In the genomic region with DNA sequence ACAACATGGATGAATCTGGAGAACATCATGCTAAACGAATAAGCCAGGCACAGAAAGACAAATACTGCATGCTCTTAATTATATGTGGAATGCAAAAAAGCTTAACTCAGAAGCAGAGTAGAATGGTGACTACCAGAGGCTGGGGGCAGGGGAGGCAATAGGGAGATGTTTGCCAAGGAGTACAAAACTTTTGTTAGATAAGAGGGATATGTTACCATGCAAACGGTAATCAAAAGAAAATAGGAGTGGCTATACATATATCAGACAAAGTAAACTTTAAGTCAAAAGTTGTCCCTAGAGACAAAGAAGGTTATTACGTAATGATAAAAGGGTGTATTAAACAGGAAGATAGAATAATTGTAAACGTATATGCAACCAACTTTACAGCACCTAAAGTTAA, we compare ENCODE assay signal across 34 cellular contexts. TPM values are rescaled to one million over a fixed set of nuclear protein-coding genes. Genes with fewer than 3 reads are reported as not detected.
"Had no signal": no experiment of that assay in that cellular context is flagged by ENCODE, and none has a peak within 500 bp of the region (broad histone marks: within the 10 kb centered on the region; RNA-seq: fewer than 3 reads in every experiment).

No MANE protein-coding gene starts in this region.

- H3K4me1 ChIP-seq: ascending aorta, breast epithelium had no signal

- H3K9me3 ChIP-seq: ascending aorta, breast epithelium had no signal

- DNase-seq: activated B cell treated with CpG ODN at 0.5 μM for 24 hours; activated CD4-positive, alpha-beta memory T cell treated with anti-CD3 and anti-CD28 coated beads for 36 hours; activated CD4-positive, alpha-beta T cell treated with anti-CD3 and anti-CD28 coated beads for 4 hours; activated CD4-positive, alpha-beta T cell treated with anti-CD3 and anti-CD28 coated beads, Interleukin-2, amount 10 ng/mL, durations not matched to agents 24 days and 14 days; activated CD4-positive, alpha-beta T cell treated with anti-CD3 and anti-CD28 coated beads, Interleukin-2, amount 50 U/mL, for 1 hour; activated CD4-positive, alpha-beta T cell treated with anti-CD3 and anti-CD28 coated beads, Interleukin-2, amount 50 U/mL, for 4 hours; activated CD4-positive, CD25-positive, alpha-beta regulatory T cell treated with anti-CD3 and anti-CD28 coated beads, Interleukin-2, amount 50 U/mL, for 72 hours; activated CD8-positive, alpha-beta memory T cell treated with anti-CD3 and anti-CD28 coated beads, Interleukin-2, amount 50 U/mL, for 4 hours; activated CD8-positive, alpha-beta T cell treated with anti-CD3 and anti-CD28 coated beads for 36 hours; activated effector memory CD4-positive, alpha-beta T cell treated with anti-CD3 and anti-CD28 coated beads, Interleukin-2, amount 50 U/mL, for 16 hours; activated gamma-delta T cell treated with Interleukin-2 at 50 U/mL for 16 hours; activated naive CD4-positive, alpha-beta T cell; activated naive CD4-positive, alpha-beta T cell treated with anti-CD3 and anti-CD28 coated beads for 36 hours; activated naive CD8-positive, alpha-beta T cell treated with anti-CD3 and anti-CD28 coated beads, Interleukin-2, amount 10 ng/mL, durations not matched to agents 7 days and 5 days; activated naive CD8-positive, alpha-beta T cell treated with anti-CD3 and anti-CD28 coated beads, Interleukin-2, amount 50 U/mL, for 24 hours; activated T-cell treated with anti-CD3 and anti-CD28 coated beads for 4 hours; activated T-cell treated with anti-CD3 and anti-CD28 coated beads, Interleukin-2, amount 50 U/mL, for 1 hour; activated T-cell treated with anti-CD3 and anti-CD28 coated beads, Interleukin-2, amount 50 U/mL, for 4 hours; activated T-cell treated with anti-CD3 and anti-CD28 coated beads, Interleukin-2, amount 50 U/mL, for 72 hours; amygdala; anterior cingulate cortex; brain microvascular endothelial cell; central memory CD4-positive, alpha-beta T cell; T-helper 1 cell; T-helper 2 cell; T-helper 9 cell had no signal

- H3K4me3 ChIP-seq: ascending aorta, breast epithelium had no signal

- FAIRE-seq: TTC549 had no signal

- H3K36me3 ChIP-seq: ascending aorta, brain microvascular endothelial cell, breast epithelium had no signal

- H3K27me3 ChIP-seq: ascending aorta, brain microvascular endothelial cell, breast epithelium had no signal

- H3K27ac ChIP-seq: ascending aorta, brain microvascular endothelial cell, breast epithelium, VCaP had no signal

- ATAC-seq: activated CD8-positive, alpha-beta T cell treated with anti-CD3 and anti-CD28 coated beads for 36 hours; activated naive CD8-positive, alpha-beta T cell treated with anti-CD3 and anti-CD28 coated beads, Interleukin-2, amount 50 U/mL, for 24 hours; activated T-cell treated with anti-CD3 and anti-CD28 coated beads, Interleukin-2, amount 50 U/mL, for 4 hours; activated T-cell treated with anti-CD3 and anti-CD28 coated beads, Interleukin-2, amount 50 U/mL, for 72 hours; activated T-helper 17 cell treated with anti-CD3 and anti-CD28 coated beads, Interleukin-2, amount 50 U/mL, for 72 hours had no signal

RNA-seq across cellular contexts. Expression of a gene that starts 17.8 kb away (rescaled TPM):
- total RNA-seq: activated B cell treated with CpG ODN at 0.5 μM for 24 hours; activated CD4-positive, alpha-beta memory T cell treated with anti-CD3 and anti-CD28 coated beads for 36 hours; activated CD4-positive, alpha-beta T cell treated with anti-CD3 and anti-CD28 coated beads, Interleukin-2, amount 10 ng/mL, durations not matched to agents 24 days and 14 days; activated CD8-positive, alpha-beta memory T cell treated with anti-CD3 and anti-CD28 coated beads for 36 hours; activated CD8-positive, alpha-beta T cell treated with anti-CD3 and anti-CD28 coated beads for 36 hours; activated naive CD4-positive, alpha-beta T cell treated with anti-CD3 and anti-CD28 coated beads for 36 hours; activated naive CD8-positive, alpha-beta T cell treated with anti-CD3 and anti-CD28 coated beads, Interleukin-2, amount 10 ng/mL, durations not matched to agents 7 days and 5 days; activated T-cell treated with anti-CD3 and anti-CD28 coated beads, Interleukin-2, amount 50 U/mL, for 4 hours; activated T-helper 1 cell treated with anti-CD3 and anti-CD28 coated beads, Interleukin-12 subunit alpha, Interleukin-12 subunit beta, Interleukin-2, Interleukin-4 antibody, amounts not matched to agents 30 ng/mL and 10 ng/mL and 1 ng/mL, durations not matched to agents 14 hours and 24 hours and 36 hours; activated T-helper 17 cell treated with anti-CD3 and anti-CD28 coated beads, Interleukin-2, amount 50 U/mL, for 72 hours; ascending aorta; cardiac septum had no signal
